1 cellular context compared by ENCODE assay signal in genomic region chr4:91284480-91284879, GRCh38.
TF ChIP-seq lines count a peak whose summit lies in the region.

No MANE protein-coding gene starts in this region.

TF ChIP-seq in GM23338, 12 proteins besides CTCF, POLR2A, EP300 and RAD21 (continued from another document):
- TF ChIP-seq ZNF462 (CRISPR knock-in tag; IDR thresholded peaks at IDR 0.05) (no peak), ETS1 (IDR thresholded peaks at IDR 0.05) (no peak), JUNB (IDR thresholded peaks at IDR 0.05; ENCODE audit: unreplicated experiment) (no peak)
TF ChIP-seq in GM23338: peak in this region for 0.
